In the genomic region with DNA sequence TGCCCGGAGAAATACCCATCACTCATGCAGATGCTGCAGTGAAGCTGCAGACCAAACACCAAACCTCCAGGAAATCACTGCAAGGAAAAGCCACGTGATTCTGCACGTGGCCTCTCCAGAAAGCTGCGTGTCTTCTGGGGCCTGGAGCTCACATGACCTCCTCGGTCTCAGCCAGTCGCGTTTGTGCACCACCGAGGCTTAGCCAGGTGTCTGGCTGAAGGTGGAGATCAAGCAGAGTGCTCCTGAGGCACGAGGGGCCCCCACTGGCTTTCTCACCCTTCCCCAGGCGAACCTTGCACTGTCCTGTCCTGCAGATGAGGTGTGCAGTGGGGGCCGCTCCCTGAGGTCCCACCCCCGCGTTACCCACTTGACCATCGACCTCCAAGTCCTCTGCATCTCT, we compare ENCODE assay signal across 20 cellular contexts.
A peak's percentile ranks its signal among the peaks of the same experiment; 100 is the strongest.
DNase-seq lines count a peak whose midpoint lies in the region; ATAC-seq, FAIRE-seq and TF ChIP-seq lines count a peak whose summit lies in the region.
"Had no signal": no experiment of that assay in that cellular context is flagged by ENCODE, and none has a peak within 500 bp of the region (broad histone marks: within the 10 kb centered on the region; RNA-seq: fewer than 3 reads in every experiment).

No MANE protein-coding gene starts in this region.

- no peaks in the 10 kb centered on the region for H3K79me2 ChIP-seq in HepG2 (ENCODE audit: insufficient read depth, low read length)

- no peaks in the 10 kb centered on the region; the same call in 1 of the 2 replicates for H4K20me1 ChIP-seq in HepG2 (ENCODE audit: insufficient read depth, low read length)
- H4K20me1 ChIP-seq: BLaER1 had no signal

- H3K36me3 Mint-ChIP-seq in chondrocyte (ENCODE audit: low read depth): no peaks in the 10 kb centered on the region
- no peaks in the 10 kb centered on the region for H3K36me3 Mint-ChIP-seq in activated CD4-positive, alpha-beta T cell treated with anti-CD3 and anti-CD28 coated beads, Interleukin-2, amount 10 ng/mL, durations not matched to agents 7 days and 5 days (ENCODE audit: low read depth)
- H3K36me3 Mint-ChIP-seq: CD4-positive, CD25-positive, alpha-beta regulatory T cell; CD8-positive, alpha-beta T cell had no signal

- no peak for FAIRE-seq in HepG2 (lab: Jason Lieb, UNC)
- FAIRE-seq: GM12878, GM19239 had no signal

- ATAC-seq in HepG2 (no peak), right lobe of liver (no peak)
- ATAC-seq: CD8-positive, alpha-beta T cell; GM12878 had no signal

- 1% methylated on average over 8 of the region's 14 CpGs for WGBS in HepG2 (ENCODE audit: low lambda C conversion rate)
- 32% methylated on average over 6 of the region's 14 CpGs for WGBS in right lobe of liver (ENCODE audit: insufficient coverage, low coverage, low lambda C conversion rate, missing lambda C conversion rate)

- TF ChIP-seq CTCF in HepG2 (CRISPR knock-in tag; IDR thresholded peaks at IDR 0.05) (no peak), right lobe of liver (IDR thresholded peaks at IDR 0.05) (no peak), chondrocyte (IDR thresholded peaks at IDR 0.05) (no peak)

- CTCF ChIA-PET in HepG2 (lab: Yijun Ruan, JAX; ENCODE audit: low intra/inter-chr PET ratio, low total read pairs): no interaction called here
- CTCF ChIA-PET in activated CD4-positive, alpha-beta T cell treated with anti-CD3 and anti-CD28 coated beads, Interleukin-2, amount 10 ng/mL, durations not matched to agents 7 days and 5 days (lab: Charles Lee): no interaction called here

- H3K9me3 ChIP-seq in HepG2 (ENCODE audit: low read length): no peaks in the 10 kb centered on the region
- H3K9me3 ChIP-seq in right lobe of liver: no peaks in the 10 kb centered on the region
- H3K9me3 ChIP-seq: Caco-2 had no signal

- TF ChIP-seq RAD21 in HepG2 (CRISPR knock-in tag; IDR thresholded peaks at IDR 0.05): no peak

- peaks cover 56% of the 10 kb centered on the region for H3K27me3 Mint-ChIP-seq in chondrocyte (ENCODE audit: low read depth)
- H3K27me3 Mint-ChIP-seq in activated CD4-positive, alpha-beta T cell treated with anti-CD3 and anti-CD28 coated beads, Interleukin-2, amount 10 ng/mL, durations not matched to agents 7 days and 5 days: no peaks in the 10 kb centered on the region

- no peak for TF ChIP-seq POLR2A in HepG2 (IDR thresholded peaks at IDR 0.05; ENCODE audit: insufficient read depth in 1 of 2, low read depth in 2 of 2, low read length in 2 of 2)
- TF ChIP-seq POLR2A in right lobe of liver (IDR thresholded peaks at IDR 0.05): no peak

- TF ChIP-seq EP300 in HepG2 (IDR thresholded peaks at IDR 0.05; ENCODE audit: low read depth in 2 of 2, low read length in 2 of 2) (no peak), HepG2 (CRISPR knock-in tag; IDR thresholded peaks at IDR 0.05; ENCODE audit: borderline replicate concordance) (no peak)

- H3K27ac Mint-ChIP-seq in chondrocyte (ENCODE audit: unreplicated experiment): no peak overlapping the region
- no peak overlapping the region for H3K27ac Mint-ChIP-seq in activated CD4-positive, alpha-beta T cell treated with anti-CD3 and anti-CD28 coated beads, Interleukin-2, amount 10 ng/mL, durations not matched to agents 7 days and 5 days
- H3K27ac Mint-ChIP-seq: B cell; CD4-positive, CD25-positive, alpha-beta regulatory T cell; CD8-positive, alpha-beta T cell; H9 had no signal

- no peaks in the 10 kb centered on the region for H3K9me3 Mint-ChIP-seq in chondrocyte (ENCODE audit: low read depth)
- peaks cover 5% of the 10 kb centered on the region for H3K9me3 Mint-ChIP-seq in activated CD4-positive, alpha-beta T cell treated with anti-CD3 and anti-CD28 coated beads, Interleukin-2, amount 10 ng/mL, durations not matched to agents 7 days and 5 days

- no peaks in the 10 kb centered on the region for H3K36me3 ChIP-seq in HepG2 (replicated peaks in 1 of 2; ENCODE audit: control insufficient read depth in 1 of 2, insufficient read depth in 2 of 2, low read length in 2 of 2)
- no peaks in the 10 kb centered on the region for H3K36me3 ChIP-seq in right lobe of liver
- H3K36me3 ChIP-seq: BLaER1 had no signal

- POLR2A ChIA-PET in HepG2 (lab: Yijun Ruan, JAX): no interaction called here
- POLR2A ChIA-PET in activated CD4-positive, alpha-beta T cell treated with anti-CD3 and anti-CD28 coated beads, Interleukin-2, amount 10 ng/mL, durations not matched to agents 7 days and 5 days (lab: Charles Lee): no interaction called here

- BruUV-seq in HepG2 (replicated peaks; lab: Mats Ljungman, UMichigan): no TSS peak

- H3K4me1 ChIP-seq in HepG2 (ENCODE audit: insufficient read depth, low read length) (no peaks in the 10 kb centered on the region), right lobe of liver (no peaks in the 10 kb centered on the region)
- H3K4me1 ChIP-seq: BLaER1, Caco-2 had no signal

- no peaks in the 10 kb centered on the region for H3K4me1 Mint-ChIP-seq in chondrocyte (ENCODE audit: low read depth)
- H3K4me1 Mint-ChIP-seq in activated CD4-positive, alpha-beta T cell treated with anti-CD3 and anti-CD28 coated beads, Interleukin-2, amount 10 ng/mL, durations not matched to agents 7 days and 5 days: no peaks in the 10 kb centered on the region
- H3K4me1 Mint-ChIP-seq: B cell; CD4-positive, CD25-positive, alpha-beta regulatory T cell; H9 had no signal

- intact Hi-C loops in HepG2 (cut with micrococcal nuclease; ENCODE audit: unreplicated experiment) (no loop called here), right lobe of liver (cut with DNase I) (no loop called here)

- H2AFZ ChIP-seq in HepG2 (ENCODE audit: low read length): no peak overlapping the region
- H2AFZ ChIP-seq: GM23248 had no signal

- in situ Hi-C loops in HepG2 (cut with HindIII; ENCODE audit: extremely low pct_ligation_motif_present, low pct_unique_long_range_greater_than_20kb): no loop called here

- no peak for DNase-seq in HepG2 (ENCODE audit: low spot score)
- no peak for DNase-seq in right lobe of liver
- DNase-seq in chondrocyte (ENCODE audit: low spot score): peak; percentile 62
- DNase-seq in pons (ENCODE audit: low spot score): peak; percentile 1
- DNase-seq in DMS153 treated with DMSO at 0.1 percent for 48 hours (lab: John Stamatoyannopoulos, UW; ENCODE audit: unreplicated experiment): no peak
- DNase-seq in activated CD4-positive, alpha-beta T cell treated with anti-CD3 and anti-CD28 coated beads, Interleukin-2, amount 10 ng/mL, durations not matched to agents 7 days and 5 days: no peak
- DNase-seq: Caco-2; CD4-positive, CD25-positive, alpha-beta regulatory T cell; CD8-positive, alpha-beta T cell; DMS153; DMS79; EL; GDM1; GM23248; H9 had no signal

- no peak overlapping the region for H3K9ac ChIP-seq in HepG2 (ENCODE audit: insufficient read depth, low read depth, low read length)
- H3K9ac ChIP-seq: BLaER1, GM23248 had no signal

- H3K27me3 ChIP-seq in HepG2 (ENCODE audit: control insufficient read depth in 1 of 2, insufficient read depth in 2 of 2, low read length in 2 of 2) (peaks cover 15 to 78% of the 10 kb centered on the region in 2 experiments), right lobe of liver (no peaks in the 10 kb centered on the region)
- H3K27me3 ChIP-seq: BLaER1 had no signal

- no peak overlapping the region for H3K4me3 Mint-ChIP-seq in chondrocyte (ENCODE audit: unreplicated experiment)
- no peak overlapping the region for H3K4me3 Mint-ChIP-seq in activated CD4-positive, alpha-beta T cell treated with anti-CD3 and anti-CD28 coated beads, Interleukin-2, amount 10 ng/mL, durations not matched to agents 7 days and 5 days
- H3K4me3 Mint-ChIP-seq: B cell; CD4-positive, CD25-positive, alpha-beta regulatory T cell; CD8-positive, alpha-beta T cell; H9 had no signal

- H3K27ac ChIP-seq in HepG2 (ENCODE audit: extremely low read length, insufficient read depth, low read length) (no peak overlapping the region), right lobe of liver (no peak overlapping the region)
- H3K27ac ChIP-seq: BLaER1, C4-2B, GM23248 had no signal

- H3K4me3 ChIP-seq in HepG2 (replicated peaks in 1 of 3; ENCODE audit: insufficient read depth in 1 of 3, low read depth in 2 of 3, low read length in 3 of 3) (no peak overlapping the region), right lobe of liver (no peak overlapping the region)
- H3K4me3 ChIP-seq: BLaER1, GM12878, GM23248 had no signal

- no peak overlapping the region for H3K4me2 ChIP-seq in HepG2 (ENCODE audit: low read depth, low read length)
- H3K4me2 ChIP-seq: BLaER1 had no signal

TF ChIP-seq in HepG2, 621 proteins besides CTCF, POLR2A, EP300 and RAD21 (continues in another document):
- TF ChIP-seq, protein P1, sequence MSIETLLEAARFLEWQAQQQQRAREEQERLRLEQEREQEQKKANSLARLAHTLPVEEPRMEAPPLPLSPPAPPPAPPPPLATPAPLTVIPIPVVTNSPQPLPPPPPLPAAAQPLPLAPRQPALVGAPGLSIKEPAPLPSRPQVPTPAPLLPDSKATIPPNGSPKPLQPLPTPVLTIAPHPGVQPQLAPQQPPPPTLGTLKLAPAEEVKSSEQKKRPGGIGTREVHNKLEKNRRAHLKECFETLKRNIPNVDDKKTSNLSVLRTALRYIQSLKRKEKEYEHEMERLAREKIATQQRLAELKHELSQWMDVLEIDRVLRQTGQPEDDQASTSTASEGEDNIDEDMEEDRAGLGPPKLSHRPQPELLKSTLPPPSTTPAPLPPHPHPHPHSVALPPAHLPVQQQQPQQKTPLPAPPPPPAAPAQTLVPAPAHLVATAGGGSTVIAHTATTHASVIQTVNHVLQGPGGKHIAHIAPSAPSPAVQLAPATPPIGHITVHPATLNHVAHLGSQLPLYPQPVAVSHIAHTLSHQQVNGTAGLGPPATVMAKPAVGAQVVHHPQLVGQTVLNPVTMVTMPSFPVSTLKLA (IDR thresholded peaks at IDR 0.05): peak; percentile 86
- TF ChIP-seq GPN1 (CRISPR knock-in tag; IDR thresholded peaks at IDR 0.05; ENCODE audit: borderline replicate concordance): no peak
- TF ChIP-seq, protein P2, sequence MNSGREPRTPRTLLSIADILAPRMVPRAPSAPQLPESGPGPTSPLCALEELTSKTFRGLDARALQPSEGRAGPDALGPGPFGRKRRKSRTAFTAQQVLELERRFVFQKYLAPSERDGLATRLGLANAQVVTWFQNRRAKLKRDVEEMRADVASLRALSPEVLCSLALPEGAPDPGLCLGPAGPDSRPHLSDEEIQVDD (CRISPR knock-in tag; IDR thresholded peaks at IDR 0.05; ENCODE audit: borderline replicate concordance): no peak

Comparison
In these comparisons a context has a peak if more than half of its experiments do, and no peak if none do; other contexts are left out.
1. DNase-seq: peak in chondrocyte (single experiment) and pons (single experiment); none in HepG2 (single experiment), right lobe of liver (0 of 3), DMS153 treated with DMSO at 0.1 percent for 48 hours (single experiment) and activated CD4-positive, alpha-beta T cell treated with anti-CD3 and anti-CD28 coated beads, Interleukin-2, amount 10 ng/mL, durations not matched to agents 7 days and 5 days (single experiment).